1 cellular context compared by ENCODE assay signal in the genomic region with DNA sequence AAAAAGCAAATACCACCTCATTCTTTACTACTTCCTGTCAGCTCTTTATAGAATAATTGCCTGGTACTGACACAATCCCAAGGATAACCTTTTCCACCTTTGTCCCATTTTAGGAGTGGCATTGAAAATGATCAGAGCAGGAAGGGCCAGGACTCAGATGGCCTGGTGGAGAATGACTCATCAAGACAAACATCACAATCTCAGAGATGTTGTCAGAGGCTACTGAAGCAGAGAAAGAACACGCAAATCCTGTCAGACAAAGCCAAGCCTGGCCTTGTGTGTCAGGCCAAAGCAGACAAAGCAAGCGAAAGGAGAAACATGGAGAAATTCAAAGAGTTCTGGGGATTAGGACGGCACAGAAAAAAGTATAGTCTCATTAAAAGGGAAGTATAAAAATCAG.
A peak's percentile ranks its signal among the peaks of the same experiment; 100 is the strongest.
TF ChIP-seq lines count a peak whose summit lies in the region.

No MANE protein-coding gene starts in this region.

TF ChIP-seq in HepG2, 621 proteins besides CTCF, POLR2A, EP300 and RAD21 (continued from another document and continues in another):
- TF ChIP-seq, protein P1, sequence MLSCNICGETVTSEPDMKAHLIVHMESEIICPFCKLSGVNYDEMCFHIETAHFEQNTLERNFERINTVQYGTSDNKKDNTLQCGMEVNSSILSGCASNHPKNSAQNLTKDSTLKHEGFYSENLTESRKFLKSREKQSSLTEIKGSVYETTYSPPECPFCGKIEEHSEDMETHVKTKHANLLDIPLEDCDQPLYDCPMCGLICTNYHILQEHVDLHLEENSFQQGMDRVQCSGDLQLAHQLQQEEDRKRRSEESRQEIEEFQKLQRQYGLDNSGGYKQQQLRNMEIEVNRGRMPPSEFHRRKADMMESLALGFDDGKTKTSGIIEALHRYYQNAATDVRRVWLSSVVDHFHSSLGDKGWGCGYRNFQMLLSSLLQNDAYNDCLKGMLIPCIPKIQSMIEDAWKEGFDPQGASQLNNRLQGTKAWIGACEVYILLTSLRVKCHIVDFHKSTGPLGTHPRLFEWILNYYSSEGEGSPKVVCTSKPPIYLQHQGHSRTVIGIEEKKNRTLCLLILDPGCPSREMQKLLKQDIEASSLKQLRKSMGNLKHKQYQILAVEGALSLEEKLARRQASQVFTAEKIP (CRISPR knock-in tag; IDR thresholded peaks at IDR 0.05; ENCODE audit: borderline replicate concordance), result no peak
- no peak for TF ChIP-seq ZNF891 (CRISPR knock-in tag; IDR thresholded peaks at IDR 0.05)
- TF ChIP-seq, protein P2, sequence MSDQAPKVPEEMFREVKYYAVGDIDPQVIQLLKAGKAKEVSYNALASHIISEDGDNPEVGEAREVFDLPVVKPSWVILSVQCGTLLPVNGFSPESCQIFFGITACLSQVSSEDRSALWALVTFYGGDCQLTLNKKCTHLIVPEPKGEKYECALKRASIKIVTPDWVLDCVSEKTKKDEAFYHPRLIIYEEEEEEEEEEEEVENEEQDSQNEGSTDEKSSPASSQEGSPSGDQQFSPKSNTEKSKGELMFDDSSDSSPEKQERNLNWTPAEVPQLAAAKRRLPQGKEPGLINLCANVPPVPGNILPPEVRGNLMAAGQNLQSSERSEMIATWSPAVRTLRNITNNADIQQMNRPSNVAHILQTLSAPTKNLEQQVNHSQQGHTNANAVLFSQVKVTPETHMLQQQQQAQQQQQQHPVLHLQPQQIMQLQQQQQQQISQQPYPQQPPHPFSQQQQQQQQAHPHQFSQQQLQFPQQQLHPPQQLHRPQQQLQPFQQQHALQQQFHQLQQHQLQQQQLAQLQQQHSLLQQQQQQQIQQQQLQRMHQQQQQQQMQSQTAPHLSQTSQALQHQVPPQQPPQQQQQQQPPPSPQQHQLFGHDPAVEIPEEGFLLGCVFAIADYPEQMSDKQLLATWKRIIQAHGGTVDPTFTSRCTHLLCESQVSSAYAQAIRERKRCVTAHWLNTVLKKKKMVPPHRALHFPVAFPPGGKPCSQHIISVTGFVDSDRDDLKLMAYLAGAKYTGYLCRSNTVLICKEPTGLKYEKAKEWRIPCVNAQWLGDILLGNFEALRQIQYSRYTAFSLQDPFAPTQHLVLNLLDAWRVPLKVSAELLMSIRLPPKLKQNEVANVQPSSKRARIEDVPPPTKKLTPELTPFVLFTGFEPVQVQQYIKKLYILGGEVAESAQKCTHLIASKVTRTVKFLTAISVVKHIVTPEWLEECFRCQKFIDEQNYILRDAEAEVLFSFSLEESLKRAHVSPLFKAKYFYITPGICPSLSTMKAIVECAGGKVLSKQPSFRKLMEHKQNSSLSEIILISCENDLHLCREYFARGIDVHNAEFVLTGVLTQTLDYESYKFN (CRISPR knock-in tag; conservative IDR thresholded peaks at IDR 0.05), result peak; percentile 93
- TF ChIP-seq BRD4 (CRISPR knock-in tag; IDR thresholded peaks at IDR 0.05), result no peak
- TF ChIP-seq ZNF792 (CRISPR knock-in tag; IDR thresholded peaks at IDR 0.05), result peak; percentile 51; the same call in 1 of the 2 replicates
- no peak for TF ChIP-seq AKAP8 (CRISPR knock-in tag; IDR thresholded peaks at IDR 0.05)
- no peak; the same call in 1 of the 2 replicates for TF ChIP-seq TGIF2 (CRISPR knock-in tag; IDR thresholded peaks at IDR 0.05)
- no peak for TF ChIP-seq U2AF2 (IDR thresholded peaks at IDR 0.05; ENCODE audit: low read depth, low read length)
- peak; percentile 59; the same call in 1 of the 2 replicates for TF ChIP-seq ATF7 (IDR thresholded peaks at IDR 0.05)
- no peak; the same call in 1 of the 2 replicates for TF ChIP-seq ATF7 (CRISPR knock-in tag; IDR thresholded peaks at IDR 0.05)
- no peak for TF ChIP-seq ZNF598 (CRISPR knock-in tag; IDR thresholded peaks at IDR 0.05; ENCODE audit: borderline replicate concordance)
- no peak for TF ChIP-seq ZNF260 (CRISPR knock-in tag; IDR thresholded peaks at IDR 0.05; ENCODE audit: borderline replicate concordance, low read depth)
- TF ChIP-seq, protein P3, sequence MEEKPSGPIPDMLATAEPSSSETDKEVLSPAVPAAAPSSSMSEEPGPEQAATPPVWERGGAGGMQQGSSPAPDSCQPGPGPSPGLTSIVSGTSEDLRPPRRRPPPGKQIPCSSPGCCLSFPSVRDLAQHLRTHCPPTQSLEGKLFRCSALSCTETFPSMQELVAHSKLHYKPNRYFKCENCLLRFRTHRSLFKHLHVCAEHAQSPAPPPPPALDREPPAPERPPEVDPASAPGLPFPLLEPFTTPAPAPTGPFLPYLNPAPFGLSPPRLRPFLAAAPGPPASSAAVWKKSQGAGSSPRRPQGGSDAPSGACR (CRISPR knock-in tag; IDR thresholded peaks at IDR 0.05), result no peak
- no peak for TF ChIP-seq RFX3 (CRISPR knock-in tag; IDR thresholded peaks at IDR 0.05)
- TF ChIP-seq, protein P4, sequence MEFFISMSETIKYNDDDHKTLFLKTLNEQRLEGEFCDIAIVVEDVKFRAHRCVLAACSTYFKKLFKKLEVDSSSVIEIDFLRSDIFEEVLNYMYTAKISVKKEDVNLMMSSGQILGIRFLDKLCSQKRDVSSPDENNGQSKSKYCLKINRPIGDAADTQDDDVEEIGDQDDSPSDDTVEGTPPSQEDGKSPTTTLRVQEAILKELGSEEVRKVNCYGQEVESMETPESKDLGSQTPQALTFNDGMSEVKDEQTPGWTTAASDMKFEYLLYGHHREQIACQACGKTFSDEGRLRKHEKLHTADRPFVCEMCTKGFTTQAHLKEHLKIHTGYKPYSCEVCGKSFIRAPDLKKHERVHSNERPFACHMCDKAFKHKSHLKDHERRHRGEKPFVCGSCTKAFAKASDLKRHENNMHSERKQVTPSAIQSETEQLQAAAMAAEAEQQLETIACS (CRISPR knock-in tag; IDR thresholded peaks at IDR 0.05), result no peak
- no peak for TF ChIP-seq ZNF570 (CRISPR knock-in tag; IDR thresholded peaks at IDR 0.05; ENCODE audit: borderline replicate concordance)
- no peak for TF ChIP-seq ZSCAN22 (CRISPR knock-in tag; IDR thresholded peaks at IDR 0.05)
- TF ChIP-seq PRMT3 (CRISPR knock-in tag; IDR thresholded peaks at IDR 0.05; ENCODE audit: borderline replicate concordance, low read depth), result no peak
- TF ChIP-seq PCBP1 (IDR thresholded peaks at IDR 0.05; ENCODE audit: borderline replicate concordance, low read depth, low read length), result no peak
- TF ChIP-seq, protein P5, sequence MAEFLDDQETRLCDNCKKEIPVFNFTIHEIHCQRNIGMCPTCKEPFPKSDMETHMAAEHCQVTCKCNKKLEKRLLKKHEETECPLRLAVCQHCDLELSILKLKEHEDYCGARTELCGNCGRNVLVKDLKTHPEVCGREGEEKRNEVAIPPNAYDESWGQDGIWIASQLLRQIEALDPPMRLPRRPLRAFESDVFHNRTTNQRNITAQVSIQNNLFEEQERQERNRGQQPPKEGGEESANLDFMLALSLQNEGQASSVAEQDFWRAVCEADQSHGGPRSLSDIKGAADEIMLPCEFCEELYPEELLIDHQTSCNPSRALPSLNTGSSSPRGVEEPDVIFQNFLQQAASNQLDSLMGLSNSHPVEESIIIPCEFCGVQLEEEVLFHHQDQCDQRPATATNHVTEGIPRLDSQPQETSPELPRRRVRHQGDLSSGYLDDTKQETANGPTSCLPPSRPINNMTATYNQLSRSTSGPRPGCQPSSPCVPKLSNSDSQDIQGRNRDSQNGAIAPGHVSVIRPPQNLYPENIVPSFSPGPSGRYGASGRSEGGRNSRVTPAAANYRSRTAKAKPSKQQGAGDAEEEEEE (CRISPR knock-in tag; IDR thresholded peaks at IDR 0.05; ENCODE audit: borderline replicate concordance), result no peak
- no peak for TF ChIP-seq BORCS8-MEF2B (CRISPR knock-in tag; IDR thresholded peaks at IDR 0.05)
- TF ChIP-seq, protein P6, sequence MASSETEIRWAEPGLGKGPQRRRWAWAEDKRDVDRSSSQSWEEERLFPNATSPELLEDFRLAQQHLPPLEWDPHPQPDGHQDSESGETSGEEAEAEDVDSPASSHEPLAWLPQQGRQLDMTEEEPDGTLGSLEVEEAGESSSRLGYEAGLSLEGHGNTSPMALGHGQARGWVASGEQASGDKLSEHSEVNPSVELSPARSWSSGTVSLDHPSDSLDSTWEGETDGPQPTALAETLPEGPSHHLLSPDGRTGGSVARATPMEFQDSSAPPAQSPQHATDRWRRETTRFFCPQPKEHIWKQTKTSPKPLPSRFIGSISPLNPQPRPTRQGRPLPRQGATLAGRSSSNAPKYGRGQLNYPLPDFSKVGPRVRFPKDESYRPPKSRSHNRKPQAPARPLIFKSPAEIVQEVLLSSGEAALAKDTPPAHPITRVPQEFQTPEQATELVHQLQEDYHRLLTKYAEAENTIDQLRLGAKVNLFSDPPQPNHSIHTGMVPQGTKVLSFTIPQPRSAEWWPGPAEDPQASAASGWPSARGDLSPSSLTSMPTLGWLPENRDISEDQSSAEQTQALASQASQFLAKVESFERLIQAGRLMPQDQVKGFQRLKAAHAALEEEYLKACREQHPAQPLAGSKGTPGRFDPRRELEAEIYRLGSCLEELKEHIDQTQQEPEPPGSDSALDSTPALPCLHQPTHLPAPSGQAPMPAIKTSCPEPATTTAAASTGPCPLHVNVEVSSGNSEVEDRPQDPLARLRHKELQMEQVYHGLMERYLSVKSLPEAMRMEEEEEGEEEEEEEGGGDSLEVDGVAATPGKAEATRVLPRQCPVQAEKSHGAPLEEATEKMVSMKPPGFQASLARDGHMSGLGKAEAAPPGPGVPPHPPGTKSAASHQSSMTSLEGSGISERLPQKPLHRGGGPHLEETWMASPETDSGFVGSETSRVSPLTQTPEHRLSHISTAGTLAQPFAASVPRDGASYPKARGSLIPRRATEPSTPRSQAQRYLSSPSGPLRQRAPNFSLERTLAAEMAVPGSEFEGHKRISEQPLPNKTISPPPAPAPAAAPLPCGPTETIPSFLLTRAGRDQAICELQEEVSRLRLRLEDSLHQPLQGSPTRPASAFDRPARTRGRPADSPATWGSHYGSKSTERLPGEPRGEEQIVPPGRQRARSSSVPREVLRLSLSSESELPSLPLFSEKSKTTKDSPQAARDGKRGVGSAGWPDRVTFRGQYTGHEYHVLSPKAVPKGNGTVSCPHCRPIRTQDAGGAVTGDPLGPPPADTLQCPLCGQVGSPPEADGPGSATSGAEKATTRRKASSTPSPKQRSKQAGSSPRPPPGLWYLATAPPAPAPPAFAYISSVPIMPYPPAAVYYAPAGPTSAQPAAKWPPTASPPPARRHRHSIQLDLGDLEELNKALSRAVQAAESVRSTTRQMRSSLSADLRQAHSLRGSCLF (CRISPR knock-in tag; IDR thresholded peaks at IDR 0.05; ENCODE audit: borderline replicate concordance), result no peak
- no peak for TF ChIP-seq ZMYM2 (CRISPR knock-in tag; IDR thresholded peaks at IDR 0.05)
- no peak for TF ChIP-seq ZNF180 (CRISPR knock-in tag; IDR thresholded peaks at IDR 0.05; ENCODE audit: borderline replicate concordance, low read depth)
- no peak for TF ChIP-seq NR3C1 (CRISPR knock-in tag; IDR thresholded peaks at IDR 0.05)
- TF ChIP-seq SCMH1 (CRISPR knock-in tag; IDR thresholded peaks at IDR 0.05; ENCODE audit: borderline replicate concordance), result no peak
- no peak for TF ChIP-seq POLR2AphosphoS5 (IDR thresholded peaks at IDR 0.05; ENCODE audit: low read depth, low read length)
- TF ChIP-seq MTF1 (CRISPR knock-in tag; IDR thresholded peaks at IDR 0.05), result no peak
- TF ChIP-seq, protein P7, sequence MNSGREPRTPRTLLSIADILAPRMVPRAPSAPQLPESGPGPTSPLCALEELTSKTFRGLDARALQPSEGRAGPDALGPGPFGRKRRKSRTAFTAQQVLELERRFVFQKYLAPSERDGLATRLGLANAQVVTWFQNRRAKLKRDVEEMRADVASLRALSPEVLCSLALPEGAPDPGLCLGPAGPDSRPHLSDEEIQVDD (CRISPR knock-in tag; IDR thresholded peaks at IDR 0.05; ENCODE audit: borderline replicate concordance), result no peak
- TF ChIP-seq, protein P8, sequence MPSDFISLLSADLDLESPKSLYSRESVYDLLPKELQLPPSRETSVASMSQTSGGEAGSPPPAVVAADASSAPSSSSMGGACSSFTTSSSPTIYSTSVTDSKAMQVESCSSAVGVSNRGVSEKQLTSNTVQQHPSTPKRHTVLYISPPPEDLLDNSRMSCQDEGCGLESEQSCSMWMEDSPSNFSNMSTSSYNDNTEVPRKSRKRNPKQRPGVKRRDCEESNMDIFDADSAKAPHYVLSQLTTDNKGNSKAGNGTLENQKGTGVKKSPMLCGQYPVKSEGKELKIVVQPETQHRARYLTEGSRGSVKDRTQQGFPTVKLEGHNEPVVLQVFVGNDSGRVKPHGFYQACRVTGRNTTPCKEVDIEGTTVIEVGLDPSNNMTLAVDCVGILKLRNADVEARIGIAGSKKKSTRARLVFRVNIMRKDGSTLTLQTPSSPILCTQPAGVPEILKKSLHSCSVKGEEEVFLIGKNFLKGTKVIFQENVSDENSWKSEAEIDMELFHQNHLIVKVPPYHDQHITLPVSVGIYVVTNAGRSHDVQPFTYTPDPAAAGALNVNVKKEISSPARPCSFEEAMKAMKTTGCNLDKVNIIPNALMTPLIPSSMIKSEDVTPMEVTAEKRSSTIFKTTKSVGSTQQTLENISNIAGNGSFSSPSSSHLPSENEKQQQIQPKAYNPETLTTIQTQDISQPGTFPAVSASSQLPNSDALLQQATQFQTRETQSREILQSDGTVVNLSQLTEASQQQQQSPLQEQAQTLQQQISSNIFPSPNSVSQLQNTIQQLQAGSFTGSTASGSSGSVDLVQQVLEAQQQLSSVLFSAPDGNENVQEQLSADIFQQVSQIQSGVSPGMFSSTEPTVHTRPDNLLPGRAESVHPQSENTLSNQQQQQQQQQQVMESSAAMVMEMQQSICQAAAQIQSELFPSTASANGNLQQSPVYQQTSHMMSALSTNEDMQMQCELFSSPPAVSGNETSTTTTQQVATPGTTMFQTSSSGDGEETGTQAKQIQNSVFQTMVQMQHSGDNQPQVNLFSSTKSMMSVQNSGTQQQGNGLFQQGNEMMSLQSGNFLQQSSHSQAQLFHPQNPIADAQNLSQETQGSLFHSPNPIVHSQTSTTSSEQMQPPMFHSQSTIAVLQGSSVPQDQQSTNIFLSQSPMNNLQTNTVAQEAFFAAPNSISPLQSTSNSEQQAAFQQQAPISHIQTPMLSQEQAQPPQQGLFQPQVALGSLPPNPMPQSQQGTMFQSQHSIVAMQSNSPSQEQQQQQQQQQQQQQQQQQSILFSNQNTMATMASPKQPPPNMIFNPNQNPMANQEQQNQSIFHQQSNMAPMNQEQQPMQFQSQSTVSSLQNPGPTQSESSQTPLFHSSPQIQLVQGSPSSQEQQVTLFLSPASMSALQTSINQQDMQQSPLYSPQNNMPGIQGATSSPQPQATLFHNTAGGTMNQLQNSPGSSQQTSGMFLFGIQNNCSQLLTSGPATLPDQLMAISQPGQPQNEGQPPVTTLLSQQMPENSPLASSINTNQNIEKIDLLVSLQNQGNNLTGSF (CRISPR knock-in tag; IDR thresholded peaks at IDR 0.05), result no peak
- no peak for TF ChIP-seq ZNF709 (CRISPR knock-in tag; IDR thresholded peaks at IDR 0.05)
- TF ChIP-seq ZKSCAN8 (CRISPR knock-in tag; IDR thresholded peaks at IDR 0.05; ENCODE audit: borderline replicate concordance), result peak; percentile 65; the same call in 1 of the 2 replicates
- TF ChIP-seq KDM6A (CRISPR knock-in tag; IDR thresholded peaks at IDR 0.05; ENCODE audit: low read depth), result peak; percentile 58
- peak; percentile 62 for TF ChIP-seq ZEB1 (IDR thresholded peaks at IDR 0.05; ENCODE audit: insufficient replicate concordance, low read depth)
- TF ChIP-seq ZNF550 (CRISPR knock-in tag; IDR thresholded peaks at IDR 0.05; ENCODE audit: borderline replicate concordance), result no peak
- no peak for TF ChIP-seq HOXA7 (CRISPR knock-in tag; IDR thresholded peaks at IDR 0.05)
- 0 out of 2 replicates have a peak, but pooled peaks have one; percentile 13 for TF ChIP-seq SRF (IDR thresholded peaks at IDR 0.05; ENCODE audit: low read depth, low read length)
- no peak for TF ChIP-seq ZNF747 (CRISPR knock-in tag; IDR thresholded peaks at IDR 0.05; ENCODE audit: borderline replicate concordance)
- TF ChIP-seq NCOA1 (CRISPR knock-in tag; IDR thresholded peaks at IDR 0.05), result no peak
- peak; percentile 88 for TF ChIP-seq RCOR2 (CRISPR knock-in tag; IDR thresholded peaks at IDR 0.05)
- peak; percentile 92; the same call in 1 of the 2 replicates for TF ChIP-seq HMG20A (CRISPR knock-in tag; IDR thresholded peaks at IDR 0.05; ENCODE audit: borderline replicate concordance)
- no peak for TF ChIP-seq RBM22 (optimal IDR thresholded peaks at IDR 0.05; ENCODE audit: low read length)
- TF ChIP-seq FOXO1 (CRISPR knock-in tag; IDR thresholded peaks at IDR 0.05), result peak; percentile 91
- peak; percentile 60 for TF ChIP-seq KMT2A (CRISPR knock-in tag; IDR thresholded peaks at IDR 0.05)
- TF ChIP-seq REXO4 (CRISPR knock-in tag; IDR thresholded peaks at IDR 0.05; ENCODE audit: borderline replicate concordance), result no peak
